1 cellular context compared by ENCODE assay signal in genomic region chr3:186612721-186613636, GRCh38.
TF ChIP-seq lines count a peak whose summit lies in the region.

AHSG (plus strand) TSS chr3:186613060; CDS start chr3:186613142, 82 bp downstream.

TF ChIP-seq in HepG2, 621 proteins besides CTCF, POLR2A, EP300 and RAD21 (continues in another document):
- TF ChIP-seq PCBP2 (optimal IDR thresholded peaks at IDR 0.05; ENCODE audit: low read depth, low read length, poor library complexity, severe bottlenecking) (no peak), PHF21A (CRISPR knock-in tag; IDR thresholded peaks at IDR 0.05) (peak; percentile 93), SMAD9 (CRISPR knock-in tag; IDR thresholded peaks at IDR 0.05) (no peak), TBP (CRISPR knock-in tag; IDR thresholded peaks at IDR 0.05) (0 out of 2 replicates have a peak, but pooled peaks have one; percentile 65), CCAR2 (optimal IDR thresholded peaks at IDR 0.05; ENCODE audit: low read depth, low read length) (no peak), BORCS8-MEF2B (CRISPR knock-in tag; IDR thresholded peaks at IDR 0.05) (peak; percentile 89; the same call in 1 of the 2 replicates), MLLT10 (CRISPR knock-in tag; IDR thresholded peaks at IDR 0.05) (no peak; the same call in 1 of the 2 replicates), CEBPB (IDR thresholded peaks at IDR 0.05; ENCODE audit: borderline replicate concordance, low read depth, low read length) (peak; percentile 87), SATB2 (CRISPR knock-in tag; IDR thresholded peaks at IDR 0.05) (peak; percentile 91), ZFP36L2 (CRISPR knock-in tag; IDR thresholded peaks at IDR 0.05) (no peak), ZNF30 (CRISPR knock-in tag; IDR thresholded peaks at IDR 0.05) (no peak), ZNF18 (CRISPR knock-in tag; IDR thresholded peaks at IDR 0.05; ENCODE audit: insufficient replicate concordance) (peak; percentile 65), SETDB1 (CRISPR knock-in tag; IDR thresholded peaks at IDR 0.05; ENCODE audit: borderline replicate concordance) (no peak), GPBP1L1 (CRISPR knock-in tag; IDR thresholded peaks at IDR 0.05) (no peak), ESRRA (CRISPR knock-in tag; IDR thresholded peaks at IDR 0.05; ENCODE audit: low read depth) (peak; percentile 69), RFX5 (IDR thresholded peaks at IDR 0.05; ENCODE audit: low read depth, low read length) (no peak), ZNF614 (CRISPR knock-in tag; IDR thresholded peaks at IDR 0.05; ENCODE audit: borderline replicate concordance) (peak; percentile 26; the same call in 1 of the 2 replicates), NCOR1 (IDR thresholded peaks at IDR 0.05; ENCODE audit: borderline replicate concordance, low read length) (peak; percentile 98), ZNF343 (CRISPR knock-in tag; IDR thresholded peaks at IDR 0.05) (no peak), ZMYM3 (CRISPR knock-in tag; IDR thresholded peaks at IDR 0.05) (peak; percentile 52; the same call in 1 of the 2 replicates), U2AF2 (IDR thresholded peaks at IDR 0.05; ENCODE audit: low read depth, low read length) (no peak), PITX1 (CRISPR knock-in tag; IDR thresholded peaks at IDR 0.05) (peak; percentile 93), HDAC1 (CRISPR knock-in tag; IDR thresholded peaks at IDR 0.05) (peak; percentile 97), MBNL3 (CRISPR knock-in tag; conservative IDR thresholded peaks at IDR 0.05) (no peak), ARNT2 (CRISPR knock-in tag; IDR thresholded peaks at IDR 0.05; ENCODE audit: low read depth) (peak; percentile 48), ZNF501 (CRISPR knock-in tag; IDR thresholded peaks at IDR 0.05) (peak; percentile 98), HMGA1 (CRISPR knock-in tag; conservative IDR thresholded peaks at IDR 0.05) (no peak), ZSCAN20 (CRISPR knock-in tag; IDR thresholded peaks at IDR 0.05; ENCODE audit: borderline replicate concordance) (peak; percentile 64; the same call in 1 of the 2 replicates), ZNF234 (CRISPR knock-in tag; conservative IDR thresholded peaks at IDR 0.05) (no peak), ASH2L (IDR thresholded peaks at IDR 0.05; ENCODE audit: insufficient read length, low read depth, low read length) (peak; percentile 85), HDAC2 (CRISPR knock-in tag; IDR thresholded peaks at IDR 0.05) (peak; percentile 98), ZFP36 (IDR thresholded peaks at IDR 0.05; ENCODE audit: borderline replicate concordance, low read depth, low read length, partially characterized antibody) (no peak), HNF1A (IDR thresholded peaks at IDR 0.05; ENCODE audit: low read depth) (peak; percentile 91), HNF1A (CRISPR knock-in tag; IDR thresholded peaks at IDR 0.05; ENCODE audit: borderline replicate concordance) (peak; percentile 96), ZNF724P (CRISPR knock-in tag; IDR thresholded peaks at IDR 0.05; ENCODE audit: borderline replicate concordance) (peak; percentile 86), ZNF282 (IDR thresholded peaks at IDR 0.05; ENCODE audit: partially characterized antibody) (no peak), ZNF317 (CRISPR knock-in tag; IDR thresholded peaks at IDR 0.05) (peak; percentile 80; the same call in 1 of the 2 replicates), TFE3 (CRISPR knock-in tag; IDR thresholded peaks at IDR 0.05) (peak; percentile 86), ZNF367 (CRISPR knock-in tag; IDR thresholded peaks at IDR 0.05; ENCODE audit: borderline replicate concordance) (no peak), ZNF788 (CRISPR knock-in tag; IDR thresholded peaks at IDR 0.05; ENCODE audit: borderline replicate concordance) (peak; percentile 76; the same call in 1 of the 2 replicates), ARNT (IDR thresholded peaks at IDR 0.05) (no peak), ZNF83 (CRISPR knock-in tag; IDR thresholded peaks at IDR 0.05; ENCODE audit: borderline replicate concordance) (no peak), ZNF576 (CRISPR knock-in tag; IDR thresholded peaks at IDR 0.05) (0 out of 2 replicates have a peak, but pooled peaks have one; percentile 36), FOXA1 (IDR thresholded peaks at IDR 0.05) (peak; percentile 76), FOXA1 (CRISPR knock-in tag; IDR thresholded peaks at IDR 0.05) (peak; percentile 94), SP1 (IDR thresholded peaks at IDR 0.05) (no peak), SP1 (CRISPR knock-in tag; IDR thresholded peaks at IDR 0.05) (peak; percentile 42; the same call in 1 of the 2 replicates), FOXO1 (CRISPR knock-in tag; IDR thresholded peaks at IDR 0.05) (peak; percentile 93), ZNF451 (CRISPR knock-in tag; IDR thresholded peaks at IDR 0.05) (peak; percentile 53), SKI (IDR thresholded peaks at IDR 0.05; ENCODE audit: partially characterized antibody) (peak; percentile 74), ZNF460 (CRISPR knock-in tag; IDR thresholded peaks at IDR 0.05; ENCODE audit: borderline replicate concordance) (peak; percentile 72; the same call in 1 of the 2 replicates), ZBTB7B (CRISPR knock-in tag; IDR thresholded peaks at IDR 0.05) (peak; percentile 84), DZIP1 (CRISPR knock-in tag; IDR thresholded peaks at IDR 0.05) (no peak; the same call in 1 of the 2 replicates), KDM4B (CRISPR knock-in tag; IDR thresholded peaks at IDR 0.05) (0 out of 2 replicates have a peak, but pooled peaks have one; percentile 67), FOXK2 (IDR thresholded peaks at IDR 0.05) (peak; percentile 81; the same call in 1 of the 2 replicates), ZNF136 (CRISPR knock-in tag; IDR thresholded peaks at IDR 0.05; ENCODE audit: low read depth) (peak; percentile 80), BCL6 (CRISPR knock-in tag; IDR thresholded peaks at IDR 0.05) (peak; percentile 93), ZBTB7A (CRISPR knock-in tag; IDR thresholded peaks at IDR 0.05) (peak; percentile 95), ZBTB3 (CRISPR knock-in tag; IDR thresholded peaks at IDR 0.05; ENCODE audit: borderline replicate concordance, low read depth) (peak; percentile 94; the same call in 1 of the 2 replicates), NFATC3 (CRISPR knock-in tag; IDR thresholded peaks at IDR 0.05) (peak; percentile 87; the same call in 1 of the 2 replicates)
- TF ChIP-seq, protein P1, sequence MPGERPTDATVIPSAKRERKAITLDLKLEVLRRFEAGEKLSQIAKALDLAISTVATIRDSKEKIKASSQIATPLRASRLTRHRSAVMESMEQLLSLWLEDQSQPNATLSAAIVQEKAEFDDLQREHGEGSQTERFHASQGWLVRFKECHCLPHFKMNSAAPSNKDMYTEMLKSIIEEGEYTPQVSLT (CRISPR knock-in tag; IDR thresholded peaks at IDR 0.05; ENCODE audit: borderline replicate concordance, low read depth): no peak
- TF ChIP-seq, protein P2, sequence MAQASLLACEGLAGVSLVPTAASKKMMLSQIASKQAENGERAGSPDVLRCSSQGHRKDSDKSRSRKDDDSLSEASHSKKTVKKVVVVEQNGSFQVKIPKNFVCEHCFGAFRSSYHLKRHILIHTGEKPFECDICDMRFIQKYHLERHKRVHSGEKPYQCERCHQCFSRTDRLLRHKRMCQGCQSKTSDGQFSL (CRISPR knock-in tag; IDR thresholded peaks at IDR 0.05): peak; percentile 94
- TF ChIP-seq, protein P3, sequence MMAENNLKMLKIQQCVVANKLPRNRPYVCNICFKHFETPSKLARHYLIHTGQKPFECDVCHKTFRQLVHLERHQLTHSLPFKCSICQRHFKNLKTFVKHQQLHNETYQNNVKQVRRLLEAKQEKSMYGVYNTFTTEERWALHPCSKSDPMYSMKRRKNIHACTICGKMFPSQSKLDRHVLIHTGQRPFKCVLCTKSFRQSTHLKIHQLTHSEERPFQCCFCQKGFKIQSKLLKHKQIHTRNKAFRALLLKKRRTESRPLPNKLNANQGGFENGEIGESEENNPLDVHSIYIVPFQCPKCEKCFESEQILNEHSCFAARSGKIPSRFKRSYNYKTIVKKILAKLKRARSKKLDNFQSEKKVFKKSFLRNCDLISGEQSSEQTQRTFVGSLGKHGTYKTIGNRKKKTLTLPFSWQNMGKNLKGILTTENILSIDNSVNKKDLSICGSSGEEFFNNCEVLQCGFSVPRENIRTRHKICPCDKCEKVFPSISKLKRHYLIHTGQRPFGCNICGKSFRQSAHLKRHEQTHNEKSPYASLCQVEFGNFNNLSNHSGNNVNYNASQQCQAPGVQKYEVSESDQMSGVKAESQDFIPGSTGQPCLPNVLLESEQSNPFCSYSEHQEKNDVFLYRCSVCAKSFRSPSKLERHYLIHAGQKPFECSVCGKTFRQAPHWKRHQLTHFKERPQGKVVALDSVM (CRISPR knock-in tag; IDR thresholded peaks at IDR 0.05): peak; percentile 39; the same call in 1 of the 2 replicates
